ENCODE assay signal across 15 cellular contexts in the genomic region with DNA sequence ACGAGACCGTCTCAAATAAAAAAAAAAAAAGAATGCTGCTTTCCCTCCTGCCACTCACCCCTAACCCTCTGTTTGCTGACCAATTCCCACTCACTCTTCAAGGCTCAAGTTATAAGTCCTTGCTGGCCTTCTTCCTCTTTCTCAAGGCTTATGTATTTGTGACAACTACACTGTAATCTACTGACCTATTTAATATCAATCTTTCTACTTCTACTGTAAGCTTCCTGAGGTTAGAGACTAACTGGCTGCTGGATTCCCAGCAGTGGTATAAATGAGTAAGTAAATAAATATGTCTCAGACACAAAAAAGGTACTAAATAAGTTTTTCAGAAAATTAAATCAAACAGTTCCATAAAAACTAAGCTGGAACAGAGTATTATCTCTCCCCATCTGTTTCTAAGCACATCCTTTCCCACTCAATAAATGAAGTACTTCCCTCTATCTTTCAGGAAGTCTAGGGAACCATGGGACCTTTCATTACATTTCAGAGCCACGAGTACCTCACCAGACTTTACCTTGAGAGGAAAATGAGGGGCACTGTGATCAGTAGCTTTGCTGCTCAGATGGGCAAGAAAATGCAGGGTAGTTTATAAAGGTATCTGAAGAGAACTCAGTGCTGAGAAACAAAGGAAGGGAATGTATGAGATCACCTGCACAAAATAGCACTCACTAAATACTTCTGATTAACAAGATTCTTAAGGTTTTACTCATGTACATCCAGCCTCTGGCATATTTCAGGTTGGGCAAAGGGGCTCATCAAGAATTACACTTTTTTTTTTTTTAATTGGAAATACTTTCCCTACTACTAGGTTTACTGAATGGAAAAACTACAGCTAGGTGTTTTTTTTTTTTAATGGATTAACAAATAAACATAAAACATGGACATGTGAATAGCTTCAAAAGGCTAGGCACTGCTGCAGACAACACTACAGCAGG. TPM values are rescaled to one million over a fixed set of nuclear protein-coding genes. Genes with fewer than 3 reads are reported as not detected.
DNase-seq lines count a peak whose midpoint lies in the region; ATAC-seq, FAIRE-seq and TF ChIP-seq lines count a peak whose summit lies in the region.
"Had no signal": no experiment of that assay in that cellular context is flagged by ENCODE, and none has a peak within 500 bp of the region (broad histone marks: within the 10 kb centered on the region; RNA-seq: fewer than 3 reads in every experiment).

No MANE protein-coding gene starts in this region.

- H3K27me3 ChIP-seq in HUES48 (ENCODE audit: control insufficient read depth, insufficient read depth, low read length) (no peaks in the 10 kb centered on the region), adipocyte (replicated peaks; ENCODE audit: control insufficient read depth, insufficient read depth, low read length) (no peaks in the 10 kb centered on the region), HepG2 (ENCODE audit: control insufficient read depth in 1 of 2, insufficient read depth in 2 of 2, low read length in 2 of 2) (no peaks in the 10 kb centered on the region)
- H3K27me3 ChIP-seq in CD8-positive, alpha-beta memory T cell (ENCODE audit: insufficient read depth, low read length, poor library complexity, severe bottlenecking), result no peaks in the 10 kb centered on the region
- H3K27me3 ChIP-seq: sigmoid colon had no signal

- intact Hi-C loops in HepG2 (cut with micrococcal nuclease; ENCODE audit: unreplicated experiment), result no loop called here

- H3K4me3 ChIP-seq in HUES48 (ENCODE audit: low read depth, low read length), result no peak overlapping the region
- H3K4me3 ChIP-seq in adipocyte (ENCODE audit: low read length), result no peak overlapping the region
- H3K4me3 ChIP-seq in CD8-positive, alpha-beta memory T cell (ENCODE audit: low read length), result no peak overlapping the region
- no peak overlapping the region for H3K4me3 ChIP-seq in HepG2 (replicated peaks in 1 of 3; ENCODE audit: insufficient read depth in 1 of 3, low read depth in 2 of 3, low read length in 3 of 3)
- H3K4me3 ChIP-seq: sigmoid colon had no signal

- no peak for TF ChIP-seq RAD21 in HepG2 (CRISPR knock-in tag; IDR thresholded peaks at IDR 0.05)

- H3K9me3 Mint-ChIP-seq in CD8-positive, alpha-beta memory T cell, result no peaks in the 10 kb centered on the region
- H3K9me3 Mint-ChIP-seq: CD8-positive, alpha-beta T cell had no signal

- no peak overlapping the region for H3K4me3 Mint-ChIP-seq in CD8-positive, alpha-beta memory T cell
- H3K4me3 Mint-ChIP-seq: CD8-positive, alpha-beta T cell had no signal

- no peak for TF ChIP-seq CTCF in HepG2 (CRISPR knock-in tag; IDR thresholded peaks at IDR 0.05)

- peak overlapping the region in 2 of 8 donors; percentile 14 to 61 for H3K27ac Mint-ChIP-seq in CD8-positive, alpha-beta memory T cell
- H3K27ac Mint-ChIP-seq: CD8-positive, alpha-beta T cell had no signal

- in situ Hi-C loops in HepG2 (cut with HindIII; ENCODE audit: extremely low pct_ligation_motif_present, low pct_unique_long_range_greater_than_20kb), result no loop called here

- H3K79me2 ChIP-seq in HepG2 (ENCODE audit: insufficient read depth, low read length), result peaks cover 7% of the 10 kb centered on the region

- H3K27ac ChIP-seq in HUES48 (ENCODE audit: low read depth, low read length), result peak overlapping the region; percentile 36
- H3K27ac ChIP-seq in CD8-positive, alpha-beta memory T cell (ENCODE audit: low read depth, low read length), result no peak overlapping the region
- no peak overlapping the region for H3K27ac ChIP-seq in HepG2 (ENCODE audit: extremely low read length, insufficient read depth, low read length)

- no peak for ATAC-seq in GM21367 (IDR thresholded peaks at IDR 0.05; ENCODE audit: unreplicated experiment)
- no peak for ATAC-seq in HepG2
- no peak for ATAC-seq in GM21737 (IDR thresholded peaks at IDR 0.05; ENCODE audit: unreplicated experiment)
- ATAC-seq: activated CD4-positive, CD25-positive, alpha-beta regulatory T cell treated with anti-CD3 and anti-CD28 coated beads, Interleukin-2, amount 50 U/mL, for 24 hours; CD8-positive, alpha-beta T cell had no signal

- CTCF ChIA-PET in CD8-positive, alpha-beta memory T cell (lab: Charles Lee), result interaction anchor here (4.0 kb wide), 1 partner anchor 12 kb away, joined by 23 read pairs; a partner anchor contains a TSS
- CTCF ChIA-PET in HepG2 (lab: Yijun Ruan, JAX; ENCODE audit: low intra/inter-chr PET ratio, low total read pairs), result no interaction called here

- no peak for FAIRE-seq in HepG2 (lab: Jason Lieb, UNC)
- FAIRE-seq: endometrium, GM12892 had no signal

- H3K4me2 ChIP-seq in HepG2 (ENCODE audit: low read depth, low read length), result no peak overlapping the region

- WGBS in HepG2 (ENCODE audit: low lambda C conversion rate), result 81% methylated on average over 3 of the region's 3 CpGs

- no TSS peak for BruUV-seq in HepG2 (replicated peaks; lab: Mats Ljungman, UMichigan)

- H3K4me1 Mint-ChIP-seq in CD8-positive, alpha-beta memory T cell, result peaks cover 21 to 40% (median 38%) of the 10 kb centered on the region in 3 donors

- no peaks in the 10 kb centered on the region for H3K36me3 ChIP-seq in HUES48 (ENCODE audit: control insufficient read depth, insufficient read depth, low read length)
- H3K36me3 ChIP-seq in adipocyte (ENCODE audit: control insufficient read depth, insufficient read depth, low read length, severe bottlenecking), result no peaks in the 10 kb centered on the region
- H3K36me3 ChIP-seq in CD8-positive, alpha-beta memory T cell (ENCODE audit: insufficient read depth, low read length), result no peaks in the 10 kb centered on the region
- H3K36me3 ChIP-seq in HepG2 (replicated peaks in 1 of 2; ENCODE audit: control insufficient read depth in 1 of 2, insufficient read depth in 2 of 2, low read length in 2 of 2), result no peaks in the 10 kb centered on the region
- H3K36me3 ChIP-seq: sigmoid colon had no signal

- POLR2A ChIA-PET in CD8-positive, alpha-beta memory T cell (lab: Charles Lee), result interaction anchor here (0.7 kb wide), 1 partner anchor 192 kb away, joined by 3 read pairs; no protein-coding TSS in a partner anchor
- POLR2A ChIA-PET in HepG2 (lab: Yijun Ruan, JAX), result no interaction called here

- H3K4me1 ChIP-seq in HUES48 (ENCODE audit: control insufficient read depth, insufficient read depth, low read length) (no peaks in the 10 kb centered on the region), adipocyte (ENCODE audit: control insufficient read depth, insufficient read depth, low read length) (peaks cover 8% of the 10 kb centered on the region), HepG2 (ENCODE audit: insufficient read depth, low read length) (no peaks in the 10 kb centered on the region)
- H3K4me1 ChIP-seq in CD8-positive, alpha-beta memory T cell (ENCODE audit: insufficient read depth, low read length), result no peaks in the 10 kb centered on the region

- H4K20me1 ChIP-seq in HepG2 (ENCODE audit: insufficient read depth, low read length), result no peaks in the 10 kb centered on the region

- peaks cover 0 to 3% (median 2%) of the 10 kb centered on the region in 3 donors for H3K36me3 Mint-ChIP-seq in CD8-positive, alpha-beta memory T cell

- DNase-seq in AG08395 (ENCODE audit: low spot score) (peak; percentile 22), adipocyte (ENCODE audit: low read depth) (peak; percentile 16), kidney glomerular epithelial cell (lab: John Stamatoyannopoulos, UW) (peak; percentile 90), HepG2 (ENCODE audit: low spot score) (no peak)
- no peak for DNase-seq in CD8-positive, alpha-beta memory T cell
- DNase-seq: CD8-positive, alpha-beta T cell; MM.1S; sigmoid colon; stimulated activated CD8-positive, alpha-beta memory T cell treated with anti-CD3 and anti-CD28 coated beads, Interleukin-4, amount 100 ng/mL, for 48 hours had no signal

- no peak overlapping the region for H3K9ac ChIP-seq in HUES48 (ENCODE audit: low read depth, low read length)
- no peak overlapping the region for H3K9ac ChIP-seq in adipocyte (ENCODE audit: low read length)
- H3K9ac ChIP-seq in HepG2 (ENCODE audit: insufficient read depth, low read depth, low read length), result no peak overlapping the region

- H3K9me3 ChIP-seq in HUES48 (ENCODE audit: control insufficient read depth, insufficient read depth, low read length) (no peaks in the 10 kb centered on the region), adipocyte (ENCODE audit: control insufficient read depth, low read length) (no peaks in the 10 kb centered on the region), HepG2 (ENCODE audit: low read length) (no peaks in the 10 kb centered on the region)
- no peaks in the 10 kb centered on the region for H3K9me3 ChIP-seq in CD8-positive, alpha-beta memory T cell (ENCODE audit: low read length)
- H3K9me3 ChIP-seq: sigmoid colon had no signal

- TF ChIP-seq EP300 in HepG2 (IDR thresholded peaks at IDR 0.05; ENCODE audit: low read depth in 2 of 2, low read length in 2 of 2), result no peak
- TF ChIP-seq EP300 in HepG2 (CRISPR knock-in tag; IDR thresholded peaks at IDR 0.05; ENCODE audit: borderline replicate concordance), result no peak

- no peaks in the 10 kb centered on the region for H3K27me3 Mint-ChIP-seq in CD8-positive, alpha-beta memory T cell

- no peak for TF ChIP-seq POLR2A in HepG2 (IDR thresholded peaks at IDR 0.05; ENCODE audit: insufficient read depth in 1 of 2, low read depth in 2 of 2, low read length in 2 of 2)

- H2AFZ ChIP-seq in HepG2 (ENCODE audit: low read length), result no peak overlapping the region

RNA-seq across cellular contexts. Expression of a gene that starts 10.8 kb away (rescaled TPM):
- 10 to 100 TPM; 28.1 to 32.1 TPM for total RNA-seq in CD8-positive, alpha-beta memory T cell
- polyA plus RNA-seq in CD8-positive, alpha-beta memory T cell, result 35.9 TPM
- 6.0 and 8.7 TPM in 2 replicates for total RNA-seq in HepG2 (2016; rRNA removed; fragmentation: Illumina TruSeq; extraction: Trizol)
- 10.7 and 11.6 TPM in 2 replicates for total RNA-seq in HepG2 (2016; cell fraction: cytosol; rRNA removed; fragmentation: Illumina TruSeq; extraction: Trizol; ENCODE audit: low read depth)
- 5.6 and 8.0 TPM in 2 replicates for total RNA-seq in HepG2 (2016; cell fraction: insoluble cytoplasmic fraction; rRNA removed; fragmentation: Illumina TruSeq; extraction: Trizol)
- 6.9 and 7.9 TPM in 2 replicates for total RNA-seq in HepG2 (2016; cell fraction: membrane; rRNA removed; fragmentation: Illumina TruSeq; extraction: Trizol)
- total RNA-seq in HepG2 (2016; cell fraction: nucleus; rRNA removed; fragmentation: Illumina TruSeq; extraction: Trizol), result 10.0 and 12.7 TPM in 2 replicates
- polyA plus RNA-seq in HepG2 (2011; rRNA removed), result 6.4 and 6.5 TPM in 2 replicates
- polyA plus RNA-seq in HepG2 (2011; cell fraction: cytosol; rRNA removed), result 5.2 and 5.3 TPM in 2 replicates
- polyA plus RNA-seq in HepG2 (2011; cell fraction: nucleus; rRNA removed), result 7.3 and 7.8 TPM in 2 replicates
- 7.7 and 10.3 TPM in 2 replicates for polyA plus RNA-seq in HepG2 (2012)
- 63.7 and 72.5 TPM in 2 replicates for polyA plus RNA-seq in HepG2 (2016; cell fraction: cytosol; fragmentation: Illumina TruSeq; extraction: Trizol; ENCODE audit: low read depth)
- polyA plus RNA-seq in HepG2 (2016; cell fraction: insoluble cytoplasmic fraction; fragmentation: Illumina TruSeq; extraction: Trizol; ENCODE audit: low read depth), result 10.0 and 11.0 TPM in 2 replicates
- 41.5 and 44.7 TPM in 2 replicates for polyA plus RNA-seq in HepG2 (2016; cell fraction: membrane; fragmentation: Illumina TruSeq; extraction: Trizol; ENCODE audit: low read depth)
- polyA plus RNA-seq in HepG2 (2016; cell fraction: nucleus; fragmentation: Illumina TruSeq; extraction: Trizol; ENCODE audit: insufficient read depth, low read depth), result 12.8 and 14.3 TPM in 2 replicates
- polyA minus RNA-seq in HepG2 (2011; rRNA and poly(A)+ RNA removed; ENCODE audit: low replicate concordance), result 14.6 and 27.8 TPM in 2 replicates
- polyA minus RNA-seq in HepG2 (2011; cell fraction: cytosol; rRNA and poly(A)+ RNA removed), result 9.6 and 10.8 TPM in 2 replicates
- 24.7 and 27.6 TPM in 2 replicates for polyA minus RNA-seq in HepG2 (2011; cell fraction: nucleus; rRNA and poly(A)+ RNA removed)

RNA-seq across cellular contexts. Expression of a gene that starts 22.2 kb away (rescaled TPM):
- total RNA-seq in CD8-positive, alpha-beta memory T cell, result 1 to 10 TPM in 1 of 2 experiments, under 1 TPM in 1; 0.84 to 1.2 TPM
- 0.58 TPM for polyA plus RNA-seq in CD8-positive, alpha-beta memory T cell
- not detected in 2 replicates for total RNA-seq in HepG2 (2016; rRNA removed; fragmentation: Illumina TruSeq; extraction: Trizol)
- not detected in 2 replicates for total RNA-seq in HepG2 (2016; cell fraction: cytosol; rRNA removed; fragmentation: Illumina TruSeq; extraction: Trizol; ENCODE audit: low read depth)
- total RNA-seq in HepG2 (2016; cell fraction: insoluble cytoplasmic fraction; rRNA removed; fragmentation: Illumina TruSeq; extraction: Trizol), result not detected in 2 replicates
- total RNA-seq in HepG2 (2016; cell fraction: membrane; rRNA removed; fragmentation: Illumina TruSeq; extraction: Trizol), result 0.17 TPM in 1 of 2 replicates, not detected in the other
- not detected in 2 replicates for total RNA-seq in HepG2 (2016; cell fraction: nucleus; rRNA removed; fragmentation: Illumina TruSeq; extraction: Trizol)
- 0.03 and 0.15 TPM in 2 replicates for polyA plus RNA-seq in HepG2 (2011; rRNA removed)
- 0.01 TPM in 1 of 2 replicates, not detected in the other for polyA plus RNA-seq in HepG2 (2011; cell fraction: cytosol; rRNA removed)
- not detected in 2 replicates for polyA plus RNA-seq in HepG2 (2011; cell fraction: nucleus; rRNA removed)
- polyA plus RNA-seq in HepG2 (2012), result 0.05 TPM in 1 of 2 replicates, not detected in the other
- not detected in 2 replicates for polyA plus RNA-seq in HepG2 (2016; cell fraction: cytosol; fragmentation: Illumina TruSeq; extraction: Trizol; ENCODE audit: low read depth)
- polyA plus RNA-seq in HepG2 (2016; cell fraction: insoluble cytoplasmic fraction; fragmentation: Illumina TruSeq; extraction: Trizol; ENCODE audit: low read depth), result not detected in 2 replicates
- polyA plus RNA-seq in HepG2 (2016; cell fraction: membrane; fragmentation: Illumina TruSeq; extraction: Trizol; ENCODE audit: low read depth), result not detected in 2 replicates
- polyA plus RNA-seq in HepG2 (2016; cell fraction: nucleus; fragmentation: Illumina TruSeq; extraction: Trizol; ENCODE audit: insufficient read depth, low read depth), result not detected in 2 replicates
- polyA minus RNA-seq in HepG2 (2011; rRNA and poly(A)+ RNA removed; ENCODE audit: low replicate concordance), result not detected in 2 replicates
- not detected in 2 replicates for polyA minus RNA-seq in HepG2 (2011; cell fraction: cytosol; rRNA and poly(A)+ RNA removed)
- polyA minus RNA-seq in HepG2 (2011; cell fraction: nucleus; rRNA and poly(A)+ RNA removed), result not detected in 2 replicates

Comparison
In these comparisons a context has a peak if more than half of its experiments do, and no peak if none do; other contexts are left out.
1. DNase-seq: peak in AG08395 (single experiment), adipocyte (single experiment) and kidney glomerular epithelial cell (single experiment); none in CD8-positive, alpha-beta memory T cell (0 of 5) and HepG2 (single experiment).